In the genomic region with DNA sequence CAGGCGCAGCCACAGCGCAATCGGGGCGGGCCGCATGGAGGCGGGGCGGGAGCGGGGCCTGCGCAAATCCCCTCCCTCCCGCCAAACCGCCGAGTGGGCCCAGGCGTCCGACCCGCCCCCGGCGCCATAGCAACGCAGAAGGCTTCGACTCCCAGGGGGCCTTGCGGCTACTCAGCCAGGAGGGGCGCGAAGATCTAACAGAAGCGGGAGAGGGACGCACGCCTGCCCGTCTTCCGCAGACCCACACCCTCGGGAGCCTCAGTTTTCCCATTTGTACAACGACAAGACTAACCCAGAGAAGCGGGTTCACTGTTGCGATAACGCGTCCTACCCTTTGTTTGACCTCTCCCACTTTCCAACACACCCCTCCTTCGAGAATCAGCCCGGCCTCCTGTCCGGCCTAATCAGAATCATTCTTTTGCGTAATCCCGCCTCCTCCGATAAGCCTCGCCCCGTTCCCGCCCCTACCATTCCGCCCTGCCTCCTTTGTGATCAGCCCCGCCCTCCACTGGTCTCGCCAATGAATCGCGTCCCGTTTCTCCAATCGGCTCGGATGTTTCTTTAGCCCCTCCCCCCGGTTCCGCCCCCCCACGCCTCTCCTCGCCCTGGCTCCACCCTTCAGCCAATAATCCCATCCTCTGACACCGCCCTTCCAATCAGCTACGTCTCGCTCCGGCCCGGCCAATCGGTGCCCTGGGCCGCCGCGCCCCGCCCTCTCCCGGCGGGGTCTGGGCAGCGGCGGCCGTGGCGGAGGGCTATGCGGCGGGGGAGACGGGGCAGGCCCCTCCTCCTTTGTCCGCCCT, we compare ENCODE assay signal across 1 cellular context.
TF ChIP-seq lines count a peak whose summit lies in the region.

A gene (minus strand): TSS at position 40 of the 803 bp plus-strand sequence. CDS start 4 bp downstream, at position 36.

TF ChIP-seq in SK-N-SH, 30 proteins besides CTCF, POLR2A, EP300 and RAD21 (continued from another document):
- TF ChIP-seq, protein P1, sequence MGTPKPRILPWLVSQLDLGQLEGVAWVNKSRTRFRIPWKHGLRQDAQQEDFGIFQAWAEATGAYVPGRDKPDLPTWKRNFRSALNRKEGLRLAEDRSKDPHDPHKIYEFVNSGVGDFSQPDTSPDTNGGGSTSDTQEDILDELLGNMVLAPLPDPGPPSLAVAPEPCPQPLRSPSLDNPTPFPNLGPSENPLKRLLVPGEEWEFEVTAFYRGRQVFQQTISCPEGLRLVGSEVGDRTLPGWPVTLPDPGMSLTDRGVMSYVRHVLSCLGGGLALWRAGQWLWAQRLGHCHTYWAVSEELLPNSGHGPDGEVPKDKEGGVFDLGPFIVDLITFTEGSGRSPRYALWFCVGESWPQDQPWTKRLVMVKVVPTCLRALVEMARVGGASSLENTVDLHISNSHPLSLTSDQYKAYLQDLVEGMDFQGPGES (IDR thresholded peaks at IDR 0.05; ENCODE audit: low read depth, low read length) = peak; percentile 64; the same call in 1 of the 2 replicates
- TF ChIP-seq TCF12 (IDR thresholded peaks at IDR 0.05) (no peak), NFIC (IDR thresholded peaks at IDR 0.05; ENCODE audit: borderline replicate concordance) (no peak), EZH2phosphoT487 (IDR thresholded peaks at IDR 0.05; ENCODE audit: borderline replicate concordance, low read depth) (no peak), RXRA (IDR thresholded peaks at IDR 0.05; ENCODE audit: borderline replicate concordance, low read depth) (no peak), MEF2A (IDR thresholded peaks at IDR 0.05; ENCODE audit: borderline replicate concordance, low read depth) (no peak), FOSL2 (IDR thresholded peaks at IDR 0.05; ENCODE audit: borderline replicate concordance, low read depth) (no peak), RCOR1 (IDR thresholded peaks at IDR 0.05; ENCODE audit: low read length) (no peak), GATA2 (CRISPR knock-in tag; IDR thresholded peaks at IDR 0.05) (no peak), YY1 (IDR thresholded peaks at IDR 0.05; ENCODE audit: low read depth) (no peak), POLR2AphosphoS5 (IDR thresholded peaks at IDR 0.05; ENCODE audit: low read depth, low read length) (no peak), SMC3 (IDR thresholded peaks at IDR 0.05; ENCODE audit: low read depth, low read length) (no peak)
- TF ChIP-seq, protein P2, sequence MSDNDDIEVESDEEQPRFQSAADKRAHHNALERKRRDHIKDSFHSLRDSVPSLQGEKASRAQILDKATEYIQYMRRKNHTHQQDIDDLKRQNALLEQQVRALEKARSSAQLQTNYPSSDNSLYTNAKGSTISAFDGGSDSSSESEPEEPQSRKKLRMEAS (IDR thresholded peaks at IDR 0.05; ENCODE audit: low read depth) = peak; percentile 65; the same call in 1 of the 2 replicates
- TF ChIP-seq, protein P3, sequence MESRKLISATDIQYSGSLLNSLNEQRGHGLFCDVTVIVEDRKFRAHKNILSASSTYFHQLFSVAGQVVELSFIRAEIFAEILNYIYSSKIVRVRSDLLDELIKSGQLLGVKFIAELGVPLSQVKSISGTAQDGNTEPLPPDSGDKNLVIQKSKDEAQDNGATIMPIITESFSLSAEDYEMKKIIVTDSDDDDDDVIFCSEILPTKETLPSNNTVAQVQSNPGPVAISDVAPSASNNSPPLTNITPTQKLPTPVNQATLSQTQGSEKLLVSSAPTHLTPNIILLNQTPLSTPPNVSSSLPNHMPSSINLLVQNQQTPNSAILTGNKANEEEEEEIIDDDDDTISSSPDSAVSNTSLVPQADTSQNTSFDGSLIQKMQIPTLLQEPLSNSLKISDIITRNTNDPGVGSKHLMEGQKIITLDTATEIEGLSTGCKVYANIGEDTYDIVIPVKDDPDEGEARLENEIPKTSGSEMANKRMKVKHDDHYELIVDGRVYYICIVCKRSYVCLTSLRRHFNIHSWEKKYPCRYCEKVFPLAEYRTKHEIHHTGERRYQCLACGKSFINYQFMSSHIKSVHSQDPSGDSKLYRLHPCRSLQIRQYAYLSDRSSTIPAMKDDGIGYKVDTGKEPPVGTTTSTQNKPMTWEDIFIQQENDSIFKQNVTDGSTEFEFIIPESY (IDR thresholded peaks at IDR 0.05; ENCODE audit: borderline replicate concordance, low read depth) = no peak
- TF ChIP-seq, protein P4, sequence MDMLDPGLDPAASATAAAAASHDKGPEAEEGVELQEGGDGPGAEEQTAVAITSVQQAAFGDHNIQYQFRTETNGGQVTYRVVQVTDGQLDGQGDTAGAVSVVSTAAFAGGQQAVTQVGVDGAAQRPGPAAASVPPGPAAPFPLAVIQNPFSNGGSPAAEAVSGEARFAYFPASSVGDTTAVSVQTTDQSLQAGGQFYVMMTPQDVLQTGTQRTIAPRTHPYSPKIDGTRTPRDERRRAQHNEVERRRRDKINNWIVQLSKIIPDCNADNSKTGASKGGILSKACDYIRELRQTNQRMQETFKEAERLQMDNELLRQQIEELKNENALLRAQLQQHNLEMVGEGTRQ (IDR thresholded peaks at IDR 0.05; ENCODE audit: borderline replicate concordance, low read depth, low read length) = no peak
TF ChIP-seq in SK-N-SH: peak in this region for 8.
